In the genomic region with DNA sequence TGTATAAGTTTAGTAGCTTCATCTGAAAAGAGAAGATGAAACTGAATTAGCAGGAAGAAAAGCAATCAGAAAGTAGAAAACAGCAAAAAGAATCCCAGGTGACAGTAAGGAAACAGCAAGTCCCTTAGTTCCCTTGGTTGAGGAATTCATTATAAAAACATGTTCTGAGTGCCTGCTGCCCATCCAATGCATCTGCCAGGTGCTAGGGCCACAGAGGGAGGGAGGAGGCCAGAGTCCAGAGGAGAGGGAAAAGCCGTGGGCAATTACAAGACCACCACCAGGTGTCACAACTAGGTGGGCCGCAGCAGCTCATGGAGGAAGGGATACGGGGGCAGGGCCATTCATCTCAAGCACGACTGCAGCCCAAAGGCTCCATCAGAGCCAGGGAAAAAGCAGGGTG, we compare ENCODE assay signal across 33 cellular contexts. TPM values are rescaled to one million over a fixed set of nuclear protein-coding genes. Genes with fewer than 3 reads are reported as not detected.
"Had no signal": no experiment of that assay in that cellular context is flagged by ENCODE, and none has a peak within 500 bp of the region (broad histone marks: within the 10 kb centered on the region; RNA-seq: fewer than 3 reads in every experiment).

No MANE protein-coding gene starts in this region.

- H3K9me3 Mint-ChIP-seq: activated CD4-positive, alpha-beta memory T cell treated with anti-CD3 and anti-CD28 coated beads for 36 hours; activated CD4-positive, alpha-beta T cell treated with anti-CD3 and anti-CD28 coated beads, Interleukin-2, amount 10 ng/mL, durations not matched to agents 24 days and 14 days; activated T-helper 1 cell treated with anti-CD3 and anti-CD28 coated beads, Interleukin-12 subunit alpha, Interleukin-12 subunit beta, Interleukin-2, Interleukin-4 antibody, amounts not matched to agents 30 ng/mL and 10 ng/mL and 1 ng/mL, durations not matched to agents 14 hours and 24 hours and 36 hours; neural crest cell; stimulated activated memory B cell treated with anti-CD40 and anti-IgM and Interleukin-4, amounts not matched to agents 10 μg/mL and 1 μg/mL and 100 μg/mL, for 72 hours; stimulated activated naive CD8-positive, alpha-beta T cell treated with anti-CD3 and anti-CD28 coated beads, Interleukin-15, amount 100 ng/mL, for 72 hours had no signal

- H3K27ac Mint-ChIP-seq: activated CD4-positive, alpha-beta T cell treated with anti-CD3 and anti-CD28 coated beads, Interleukin-2, amount 10 ng/mL, durations not matched to agents 24 days and 14 days; activated T-helper 1 cell treated with anti-CD3 and anti-CD28 coated beads, Interleukin-12 subunit alpha, Interleukin-12 subunit beta, Interleukin-2, Interleukin-4 antibody, amounts not matched to agents 30 ng/mL and 10 ng/mL and 1 ng/mL, durations not matched to agents 14 hours and 24 hours and 36 hours; stimulated activated memory B cell treated with anti-CD40 and anti-IgM and Interleukin-4, amounts not matched to agents 10 μg/mL and 1 μg/mL and 100 μg/mL, for 72 hours had no signal

- FAIRE-seq: endothelial cell of umbilical vein, pancreas, small intestine had no signal

- DNase-seq: activated CD4-positive, alpha-beta memory T cell treated with anti-CD3 and anti-CD28 coated beads for 36 hours; activated CD4-positive, alpha-beta T cell treated with anti-CD3 and anti-CD28 coated beads, Interleukin-2, amount 10 ng/mL, durations not matched to agents 24 days and 14 days; activated CD4-positive, CD25-positive, alpha-beta regulatory T cell treated with anti-CD3 and anti-CD28 coated beads, Interleukin-2, amount 50 U/mL, for 72 hours; activated effector memory CD4-positive, alpha-beta T cell treated with anti-CD3 and anti-CD28 coated beads, Interleukin-2, amount 50 U/mL, for 16 hours; activated naive CD4-positive, alpha-beta T cell treated with anti-CD3 and anti-CD28 coated beads, Interleukin-2, amount 50 U/mL, for 16 hours; adrenal gland; aorta; body of pancreas; cerebellar nuclear complex; colonic mucosa; effector CD8-positive, alpha-beta T cell; foreskin keratinocyte; heart right ventricle; mesenchymal stem cell; nucleus accumbens; pancreas; retina; small intestine; stimulated activated CD4-positive, alpha-beta T cell treated with anti-CD3 and anti-CD28 coated beads, Interleukin-4, amount 100 ng/mL, for 24 hours; stimulated activated naive CD8-positive, alpha-beta T cell treated with anti-CD3 and anti-CD28 coated beads, Interleukin-15, amount 100 ng/mL, for 72 hours; substantia nigra; T1000; upper lobe of right lung had no signal

- ATAC-seq: body of pancreas; esophagus mucosa; foreskin keratinocyte; heart right ventricle; left lobe of liver; pancreas; sciatic nerve; stimulated activated memory B cell treated with anti-CD40 and anti-IgM and Interleukin-4, amounts not matched to agents 10 μg/mL and 1 μg/mL and 100 μg/mL, for 72 hours; stimulated activated naive CD8-positive, alpha-beta T cell treated with anti-CD3 and anti-CD28 coated beads, Interleukin-15, amount 100 ng/mL, for 72 hours; upper lobe of right lung had no signal

- H3K4me3 Mint-ChIP-seq: activated CD4-positive, alpha-beta memory T cell treated with anti-CD3 and anti-CD28 coated beads for 36 hours; activated CD4-positive, alpha-beta T cell treated with anti-CD3 and anti-CD28 coated beads, Interleukin-2, amount 10 ng/mL, durations not matched to agents 24 days and 14 days; activated T-helper 1 cell treated with anti-CD3 and anti-CD28 coated beads, Interleukin-12 subunit alpha, Interleukin-12 subunit beta, Interleukin-2, Interleukin-4 antibody, amounts not matched to agents 30 ng/mL and 10 ng/mL and 1 ng/mL, durations not matched to agents 14 hours and 24 hours and 36 hours; neural crest cell; stimulated activated memory B cell treated with anti-CD40 and anti-IgM and Interleukin-4, amounts not matched to agents 10 μg/mL and 1 μg/mL and 100 μg/mL, for 72 hours; stimulated activated naive CD8-positive, alpha-beta T cell treated with anti-CD3 and anti-CD28 coated beads, Interleukin-15, amount 100 ng/mL, for 72 hours had no signal

- H3K4me1 Mint-ChIP-seq: activated CD4-positive, alpha-beta T cell treated with anti-CD3 and anti-CD28 coated beads, Interleukin-2, amount 10 ng/mL, durations not matched to agents 24 days and 14 days; neural crest cell; stimulated activated memory B cell treated with anti-CD40 and anti-IgM and Interleukin-4, amounts not matched to agents 10 μg/mL and 1 μg/mL and 100 μg/mL, for 72 hours had no signal

- H3K27me3 Mint-ChIP-seq: activated CD4-positive, alpha-beta memory T cell treated with anti-CD3 and anti-CD28 coated beads for 36 hours; activated CD4-positive, alpha-beta T cell treated with anti-CD3 and anti-CD28 coated beads, Interleukin-2, amount 10 ng/mL, durations not matched to agents 24 days and 14 days; stimulated activated memory B cell treated with anti-CD40 and anti-IgM and Interleukin-4, amounts not matched to agents 10 μg/mL and 1 μg/mL and 100 μg/mL, for 72 hours; stimulated activated naive CD8-positive, alpha-beta T cell treated with anti-CD3 and anti-CD28 coated beads, Interleukin-15, amount 100 ng/mL, for 72 hours had no signal

RNA-seq across cellular contexts. Expression of gene TFCP2L1, which starts 55.9 kb away (rescaled TPM):
- total RNA-seq: activated CD4-positive, alpha-beta T cell treated with anti-CD3 and anti-CD28 coated beads, Interleukin-2, amount 10 ng/mL, durations not matched to agents 24 days and 14 days; activated T-helper 1 cell treated with anti-CD3 and anti-CD28 coated beads, Interleukin-12 subunit alpha, Interleukin-12 subunit beta, Interleukin-2, Interleukin-4 antibody, amounts not matched to agents 30 ng/mL and 10 ng/mL and 1 ng/mL, durations not matched to agents 14 hours and 24 hours and 36 hours; dermis microvascular lymphatic vessel endothelial cell; endothelial cell of umbilical vein; glomerular endothelial cell; neural crest cell; T-helper 1 cell treated with Interleukin-12 subunit alpha and Interleukin-12 subunit beta and Interleukin-4 antibody, amounts not matched to agents 30 ng/mL and 1 ng/mL, for 36 hours had no signal
- polyA plus RNA-seq: endothelial cell of umbilical vein had no signal
